Comparison of ENCODE assay signal across 1 cellular context in the genomic region with DNA sequence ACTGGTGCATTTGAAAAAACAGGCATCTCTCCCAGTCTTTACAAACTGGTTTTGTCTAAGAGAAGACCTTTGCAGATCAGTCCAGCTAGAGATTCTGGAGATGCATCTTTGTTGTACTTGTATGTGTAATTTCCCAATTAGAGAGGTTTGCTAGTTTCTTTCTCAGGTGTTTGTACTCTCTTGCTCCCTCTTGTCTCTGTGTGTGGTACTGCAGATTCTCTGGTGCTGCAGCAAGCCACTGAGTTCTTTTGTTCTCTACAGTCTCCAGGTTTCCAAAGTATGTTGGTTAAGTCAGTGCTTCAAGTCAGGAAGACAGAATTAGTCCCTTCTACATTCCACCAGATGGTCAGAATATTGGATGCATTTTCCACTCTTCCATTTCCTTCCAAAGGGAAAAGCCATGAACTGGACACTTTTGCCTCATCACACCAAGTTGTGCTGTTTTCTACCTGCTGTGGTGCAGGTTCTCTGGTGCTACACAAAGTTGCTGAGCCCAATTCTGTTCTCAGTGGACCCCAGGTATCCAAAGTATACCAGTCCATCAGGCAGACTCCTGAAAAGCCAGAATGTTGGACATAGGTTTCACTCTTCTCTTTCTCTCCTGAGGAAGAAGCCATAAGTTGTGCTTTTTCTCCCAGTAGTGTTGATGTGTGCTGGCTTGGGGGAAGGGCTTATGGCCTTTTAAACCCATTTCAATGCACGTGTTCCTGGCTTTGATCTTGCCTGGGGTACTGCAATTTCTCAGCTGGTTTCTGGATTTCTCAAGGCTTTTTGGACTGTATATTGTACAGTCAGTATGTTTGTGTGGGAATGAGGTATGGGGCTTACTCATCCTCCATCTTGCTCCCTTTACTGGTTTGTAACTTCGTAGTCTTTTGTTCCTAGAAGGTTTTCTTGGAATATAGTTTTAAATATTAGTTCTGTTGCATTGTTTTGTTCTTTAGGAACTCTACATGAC.
TF ChIP-seq lines count a peak whose summit lies in the region.

No MANE protein-coding gene starts in this region.

TF ChIP-seq in HepG2, 621 proteins besides CTCF, POLR2A, EP300 and RAD21 (continued from another document and continues in another):
- TF ChIP-seq, protein P1, sequence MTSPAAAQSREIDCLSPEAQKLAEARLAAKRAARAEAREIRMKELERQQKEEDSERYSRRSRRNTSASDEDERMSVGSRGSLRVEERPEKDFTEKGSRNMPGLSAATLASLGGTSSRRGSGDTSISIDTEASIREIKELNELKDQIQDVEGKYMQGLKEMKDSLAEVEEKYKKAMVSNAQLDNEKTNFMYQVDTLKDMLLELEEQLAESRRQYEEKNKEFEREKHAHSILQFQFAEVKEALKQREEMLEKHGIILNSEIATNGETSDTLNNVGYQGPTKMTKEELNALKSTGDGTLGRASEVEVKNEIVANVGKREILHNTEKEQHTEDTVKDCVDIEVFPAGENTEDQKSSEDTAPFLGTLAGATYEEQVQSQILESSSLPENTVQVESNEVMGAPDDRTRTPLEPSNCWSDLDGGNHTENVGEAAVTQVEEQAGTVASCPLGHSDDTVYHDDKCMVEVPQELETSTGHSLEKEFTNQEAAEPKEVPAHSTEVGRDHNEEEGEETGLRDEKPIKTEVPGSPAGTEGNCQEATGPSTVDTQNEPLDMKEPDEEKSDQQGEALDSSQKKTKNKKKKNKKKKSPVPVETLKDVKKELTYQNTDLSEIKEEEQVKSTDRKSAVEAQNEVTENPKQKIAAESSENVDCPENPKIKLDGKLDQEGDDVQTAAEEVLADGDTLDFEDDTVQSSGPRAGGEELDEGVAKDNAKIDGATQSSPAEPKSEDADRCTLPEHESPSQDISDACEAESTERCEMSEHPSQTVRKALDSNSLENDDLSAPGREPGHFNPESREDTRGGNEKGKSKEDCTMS (CRISPR knock-in tag; conservative IDR thresholded peaks at IDR 0.05): no peak
- TF ChIP-seq EEA1 (CRISPR knock-in tag; IDR thresholded peaks at IDR 0.05; ENCODE audit: borderline replicate concordance): no peak
- TF ChIP-seq SRY (CRISPR knock-in tag; IDR thresholded peaks at IDR 0.05): no peak
- no peak for TF ChIP-seq SPEN (CRISPR knock-in tag; IDR thresholded peaks at IDR 0.05; ENCODE audit: low read depth)
- TF ChIP-seq SMC3 (IDR thresholded peaks at IDR 0.05; ENCODE audit: low read length): peak; percentile 50
- TF ChIP-seq, protein P2, sequence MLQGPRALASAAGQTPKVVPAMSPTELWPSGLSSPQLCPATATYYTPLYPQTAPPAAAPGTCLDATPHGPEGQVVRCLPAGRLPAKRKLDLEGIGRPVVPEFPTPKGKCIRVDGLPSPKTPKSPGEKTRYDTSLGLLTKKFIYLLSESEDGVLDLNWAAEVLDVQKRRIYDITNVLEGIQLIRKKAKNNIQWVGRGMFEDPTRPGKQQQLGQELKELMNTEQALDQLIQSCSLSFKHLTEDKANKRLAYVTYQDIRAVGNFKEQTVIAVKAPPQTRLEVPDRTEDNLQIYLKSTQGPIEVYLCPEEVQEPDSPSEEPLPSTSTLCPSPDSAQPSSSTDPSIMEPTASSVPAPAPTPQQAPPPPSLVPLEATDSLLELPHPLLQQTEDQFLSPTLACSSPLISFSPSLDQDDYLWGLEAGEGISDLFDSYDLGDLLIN (CRISPR knock-in tag; IDR thresholded peaks at IDR 0.05; ENCODE audit: borderline replicate concordance): 0 out of 2 replicates have a peak, but pooled peaks have one; percentile 29
- no peak for TF ChIP-seq IKZF1 (IDR thresholded peaks at IDR 0.05)
- no peak for TF ChIP-seq SUZ12 (IDR thresholded peaks at IDR 0.05; ENCODE audit: low read depth, low read length)
- TF ChIP-seq SP140L (CRISPR knock-in tag; IDR thresholded peaks at IDR 0.05; ENCODE audit: borderline replicate concordance): no peak
- no peak for TF ChIP-seq TCF12 (IDR thresholded peaks at IDR 0.05)
- TF ChIP-seq TCF12 (CRISPR knock-in tag; IDR thresholded peaks at IDR 0.05): no peak
- TF ChIP-seq, protein P3, sequence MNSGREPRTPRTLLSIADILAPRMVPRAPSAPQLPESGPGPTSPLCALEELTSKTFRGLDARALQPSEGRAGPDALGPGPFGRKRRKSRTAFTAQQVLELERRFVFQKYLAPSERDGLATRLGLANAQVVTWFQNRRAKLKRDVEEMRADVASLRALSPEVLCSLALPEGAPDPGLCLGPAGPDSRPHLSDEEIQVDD (CRISPR knock-in tag; IDR thresholded peaks at IDR 0.05; ENCODE audit: borderline replicate concordance): no peak
- no peak for TF ChIP-seq TBP (CRISPR knock-in tag; IDR thresholded peaks at IDR 0.05)
- TF ChIP-seq MXD4 (CRISPR knock-in tag; IDR thresholded peaks at IDR 0.05): no peak
- TF ChIP-seq, protein P4, sequence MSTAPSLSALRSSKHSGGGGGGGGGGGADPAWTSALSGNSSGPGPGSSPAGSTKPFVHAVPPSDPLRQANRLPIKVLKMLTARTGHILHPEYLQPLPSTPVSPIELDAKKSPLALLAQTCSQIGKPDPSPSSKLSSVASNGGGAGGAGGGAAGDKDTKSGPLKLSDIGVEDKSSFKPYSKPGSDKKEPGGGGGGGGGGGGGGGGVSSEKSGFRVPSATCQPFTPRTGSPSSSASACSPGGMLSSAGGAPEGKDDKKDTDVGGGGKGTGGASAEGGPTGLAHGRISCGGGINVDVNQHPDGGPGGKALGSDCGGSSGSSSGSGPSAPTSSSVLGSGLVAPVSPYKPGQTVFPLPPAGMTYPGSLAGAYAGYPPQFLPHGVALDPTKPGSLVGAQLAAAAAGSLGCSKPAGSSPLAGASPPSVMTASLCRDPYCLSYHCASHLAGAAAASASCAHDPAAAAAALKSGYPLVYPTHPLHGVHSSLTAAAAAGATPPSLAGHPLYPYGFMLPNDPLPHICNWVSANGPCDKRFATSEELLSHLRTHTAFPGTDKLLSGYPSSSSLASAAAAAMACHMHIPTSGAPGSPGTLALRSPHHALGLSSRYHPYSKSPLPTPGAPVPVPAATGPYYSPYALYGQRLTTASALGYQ (CRISPR knock-in tag; IDR thresholded peaks at IDR 0.05): peak; percentile 47; the same call in 1 of the 2 replicates
- TF ChIP-seq CCDC6 (CRISPR knock-in tag; IDR thresholded peaks at IDR 0.05): no peak
- TF ChIP-seq ZSCAN25 (CRISPR knock-in tag; IDR thresholded peaks at IDR 0.05): no peak
- TF ChIP-seq ZFP1 (CRISPR knock-in tag; IDR thresholded peaks at IDR 0.05): no peak
- no peak for TF ChIP-seq NR2F2 (IDR thresholded peaks at IDR 0.05; ENCODE audit: borderline replicate concordance, low read depth)
- TF ChIP-seq HMG20A (CRISPR knock-in tag; IDR thresholded peaks at IDR 0.05; ENCODE audit: borderline replicate concordance): no peak
- TF ChIP-seq, protein P5, sequence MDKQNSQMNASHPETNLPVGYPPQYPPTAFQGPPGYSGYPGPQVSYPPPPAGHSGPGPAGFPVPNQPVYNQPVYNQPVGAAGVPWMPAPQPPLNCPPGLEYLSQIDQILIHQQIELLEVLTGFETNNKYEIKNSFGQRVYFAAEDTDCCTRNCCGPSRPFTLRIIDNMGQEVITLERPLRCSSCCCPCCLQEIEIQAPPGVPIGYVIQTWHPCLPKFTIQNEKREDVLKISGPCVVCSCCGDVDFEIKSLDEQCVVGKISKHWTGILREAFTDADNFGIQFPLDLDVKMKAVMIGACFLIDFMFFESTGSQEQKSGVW (CRISPR knock-in tag; IDR thresholded peaks at IDR 0.05; ENCODE audit: borderline replicate concordance): no peak
- no peak for TF ChIP-seq REPIN1 (CRISPR knock-in tag; IDR thresholded peaks at IDR 0.05; ENCODE audit: borderline replicate concordance, low read depth)
- TF ChIP-seq, protein P6, sequence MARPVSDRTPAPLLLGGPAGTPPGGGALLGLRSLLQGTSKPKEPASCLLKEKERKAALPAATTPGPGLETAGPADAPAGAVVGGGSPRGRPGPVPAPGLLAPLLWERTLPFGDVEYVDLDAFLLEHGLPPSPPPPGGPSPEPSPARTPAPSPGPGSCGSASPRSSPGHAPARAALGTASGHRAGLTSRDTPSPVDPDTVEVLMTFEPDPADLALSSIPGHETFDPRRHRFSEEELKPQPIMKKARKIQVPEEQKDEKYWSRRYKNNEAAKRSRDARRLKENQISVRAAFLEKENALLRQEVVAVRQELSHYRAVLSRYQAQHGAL (CRISPR knock-in tag; IDR thresholded peaks at IDR 0.05; ENCODE audit: not compliant biosample characterization): no peak
- TF ChIP-seq TBX3 (IDR thresholded peaks at IDR 0.05; ENCODE audit: borderline replicate concordance): no peak
- no peak for TF ChIP-seq YEATS4 (CRISPR knock-in tag; IDR thresholded peaks at IDR 0.05; ENCODE audit: borderline replicate concordance)
- TF ChIP-seq ZNF724P (CRISPR knock-in tag; IDR thresholded peaks at IDR 0.05; ENCODE audit: borderline replicate concordance): no peak
- TF ChIP-seq, protein P7, sequence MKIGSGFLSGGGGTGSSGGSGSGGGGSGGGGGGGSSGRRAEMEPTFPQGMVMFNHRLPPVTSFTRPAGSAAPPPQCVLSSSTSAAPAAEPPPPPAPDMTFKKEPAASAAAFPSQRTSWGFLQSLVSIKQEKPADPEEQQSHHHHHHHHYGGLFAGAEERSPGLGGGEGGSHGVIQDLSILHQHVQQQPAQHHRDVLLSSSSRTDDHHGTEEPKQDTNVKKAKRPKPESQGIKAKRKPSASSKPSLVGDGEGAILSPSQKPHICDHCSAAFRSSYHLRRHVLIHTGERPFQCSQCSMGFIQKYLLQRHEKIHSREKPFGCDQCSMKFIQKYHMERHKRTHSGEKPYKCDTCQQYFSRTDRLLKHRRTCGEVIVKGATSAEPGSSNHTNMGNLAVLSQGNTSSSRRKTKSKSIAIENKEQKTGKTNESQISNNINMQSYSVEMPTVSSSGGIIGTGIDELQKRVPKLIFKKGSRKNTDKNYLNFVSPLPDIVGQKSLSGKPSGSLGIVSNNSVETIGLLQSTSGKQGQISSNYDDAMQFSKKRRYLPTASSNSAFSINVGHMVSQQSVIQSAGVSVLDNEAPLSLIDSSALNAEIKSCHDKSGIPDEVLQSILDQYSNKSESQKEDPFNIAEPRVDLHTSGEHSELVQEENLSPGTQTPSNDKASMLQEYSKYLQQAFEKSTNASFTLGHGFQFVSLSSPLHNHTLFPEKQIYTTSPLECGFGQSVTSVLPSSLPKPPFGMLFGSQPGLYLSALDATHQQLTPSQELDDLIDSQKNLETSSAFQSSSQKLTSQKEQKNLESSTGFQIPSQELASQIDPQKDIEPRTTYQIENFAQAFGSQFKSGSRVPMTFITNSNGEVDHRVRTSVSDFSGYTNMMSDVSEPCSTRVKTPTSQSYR (CRISPR knock-in tag; IDR thresholded peaks at IDR 0.05; ENCODE audit: borderline replicate concordance): no peak
- TF ChIP-seq ZNF562 (CRISPR knock-in tag; IDR thresholded peaks at IDR 0.05; ENCODE audit: borderline replicate concordance): no peak
- no peak for TF ChIP-seq ARNT (IDR thresholded peaks at IDR 0.05)
- no peak for TF ChIP-seq ZNF34 (CRISPR knock-in tag; IDR thresholded peaks at IDR 0.05; ENCODE audit: borderline replicate concordance)
- TF ChIP-seq SATB2 (CRISPR knock-in tag; IDR thresholded peaks at IDR 0.05): no peak
- no peak for TF ChIP-seq ZNF577 (CRISPR knock-in tag; IDR thresholded peaks at IDR 0.05; ENCODE audit: borderline replicate concordance, low read depth)
- no peak for TF ChIP-seq ZNF333 (CRISPR knock-in tag; IDR thresholded peaks at IDR 0.05; ENCODE audit: borderline replicate concordance)
- TF ChIP-seq ZNF33A (CRISPR knock-in tag; IDR thresholded peaks at IDR 0.05; ENCODE audit: borderline replicate concordance): no peak
- peak; percentile 44; the same call in 1 of the 2 replicates for TF ChIP-seq ZNF788 (CRISPR knock-in tag; IDR thresholded peaks at IDR 0.05; ENCODE audit: borderline replicate concordance)
- TF ChIP-seq, protein P8, sequence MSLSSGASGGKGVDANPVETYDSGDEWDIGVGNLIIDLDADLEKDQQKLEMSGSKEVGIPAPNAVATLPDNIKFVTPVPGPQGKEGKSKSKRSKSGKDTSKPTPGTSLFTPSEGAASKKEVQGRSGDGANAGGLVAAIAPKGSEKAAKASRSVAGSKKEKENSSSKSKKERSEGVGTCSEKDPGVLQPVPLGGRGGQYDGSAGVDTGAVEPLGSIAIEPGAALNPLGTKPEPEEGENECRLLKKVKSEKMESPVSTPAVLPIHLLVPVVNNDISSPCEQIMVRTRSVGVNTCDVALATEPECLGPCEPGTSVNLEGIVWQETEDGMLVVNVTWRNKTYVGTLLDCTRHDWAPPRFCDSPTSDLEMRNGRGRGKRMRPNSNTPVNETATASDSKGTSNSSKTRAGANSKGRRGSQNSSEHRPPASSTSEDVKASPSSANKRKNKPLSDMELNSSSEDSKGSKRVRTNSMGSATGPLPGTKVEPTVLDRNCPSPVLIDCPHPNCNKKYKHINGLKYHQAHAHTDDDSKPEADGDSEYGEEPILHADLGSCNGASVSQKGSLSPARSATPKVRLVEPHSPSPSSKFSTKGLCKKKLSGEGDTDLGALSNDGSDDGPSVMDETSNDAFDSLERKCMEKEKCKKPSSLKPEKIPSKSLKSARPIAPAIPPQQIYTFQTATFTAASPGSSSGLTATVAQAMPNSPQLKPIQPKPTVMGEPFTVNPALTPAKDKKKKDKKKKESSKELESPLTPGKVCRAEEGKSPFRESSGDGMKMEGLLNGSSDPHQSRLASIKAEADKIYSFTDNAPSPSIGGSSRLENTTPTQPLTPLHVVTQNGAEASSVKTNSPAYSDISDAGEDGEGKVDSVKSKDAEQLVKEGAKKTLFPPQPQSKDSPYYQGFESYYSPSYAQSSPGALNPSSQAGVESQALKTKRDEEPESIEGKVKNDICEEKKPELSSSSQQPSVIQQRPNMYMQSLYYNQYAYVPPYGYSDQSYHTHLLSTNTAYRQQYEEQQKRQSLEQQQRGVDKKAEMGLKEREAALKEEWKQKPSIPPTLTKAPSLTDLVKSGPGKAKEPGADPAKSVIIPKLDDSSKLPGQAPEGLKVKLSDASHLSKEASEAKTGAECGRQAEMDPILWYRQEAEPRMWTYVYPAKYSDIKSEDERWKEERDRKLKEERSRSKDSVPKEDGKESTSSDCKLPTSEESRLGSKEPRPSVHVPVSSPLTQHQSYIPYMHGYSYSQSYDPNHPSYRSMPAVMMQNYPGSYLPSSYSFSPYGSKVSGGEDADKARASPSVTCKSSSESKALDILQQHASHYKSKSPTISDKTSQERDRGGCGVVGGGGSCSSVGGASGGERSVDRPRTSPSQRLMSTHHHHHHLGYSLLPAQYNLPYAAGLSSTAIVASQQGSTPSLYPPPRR (CRISPR knock-in tag; IDR thresholded peaks at IDR 0.05; ENCODE audit: borderline replicate concordance): no peak
- TF ChIP-seq, protein P9, sequence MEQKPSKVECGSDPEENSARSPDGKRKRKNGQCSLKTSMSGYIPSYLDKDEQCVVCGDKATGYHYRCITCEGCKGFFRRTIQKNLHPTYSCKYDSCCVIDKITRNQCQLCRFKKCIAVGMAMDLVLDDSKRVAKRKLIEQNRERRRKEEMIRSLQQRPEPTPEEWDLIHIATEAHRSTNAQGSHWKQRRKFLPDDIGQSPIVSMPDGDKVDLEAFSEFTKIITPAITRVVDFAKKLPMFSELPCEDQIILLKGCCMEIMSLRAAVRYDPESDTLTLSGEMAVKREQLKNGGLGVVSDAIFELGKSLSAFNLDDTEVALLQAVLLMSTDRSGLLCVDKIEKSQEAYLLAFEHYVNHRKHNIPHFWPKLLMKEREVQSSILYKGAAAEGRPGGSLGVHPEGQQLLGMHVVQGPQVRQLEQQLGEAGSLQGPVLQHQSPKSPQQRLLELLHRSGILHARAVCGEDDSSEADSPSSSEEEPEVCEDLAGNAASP (CRISPR knock-in tag; IDR thresholded peaks at IDR 0.05; ENCODE audit: borderline replicate concordance): no peak
- peak; percentile 35 for TF ChIP-seq STAG1 (CRISPR knock-in tag; IDR thresholded peaks at IDR 0.05)
- TF ChIP-seq ARNTL (CRISPR knock-in tag; IDR thresholded peaks at IDR 0.05): no peak
- TF ChIP-seq RORA (CRISPR knock-in tag; IDR thresholded peaks at IDR 0.05): no peak
- TF ChIP-seq, protein P10, sequence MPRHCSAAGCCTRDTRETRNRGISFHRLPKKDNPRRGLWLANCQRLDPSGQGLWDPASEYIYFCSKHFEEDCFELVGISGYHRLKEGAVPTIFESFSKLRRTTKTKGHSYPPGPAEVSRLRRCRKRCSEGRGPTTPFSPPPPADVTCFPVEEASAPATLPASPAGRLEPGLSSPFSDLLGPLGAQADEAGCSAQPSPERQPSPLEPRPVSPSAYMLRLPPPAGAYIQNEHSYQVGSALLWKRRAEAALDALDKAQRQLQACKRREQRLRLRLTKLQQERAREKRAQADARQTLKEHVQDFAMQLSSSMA (CRISPR knock-in tag; IDR thresholded peaks at IDR 0.05): no peak
- no peak for TF ChIP-seq MTF1 (CRISPR knock-in tag; IDR thresholded peaks at IDR 0.05)
